In the genomic region with DNA sequence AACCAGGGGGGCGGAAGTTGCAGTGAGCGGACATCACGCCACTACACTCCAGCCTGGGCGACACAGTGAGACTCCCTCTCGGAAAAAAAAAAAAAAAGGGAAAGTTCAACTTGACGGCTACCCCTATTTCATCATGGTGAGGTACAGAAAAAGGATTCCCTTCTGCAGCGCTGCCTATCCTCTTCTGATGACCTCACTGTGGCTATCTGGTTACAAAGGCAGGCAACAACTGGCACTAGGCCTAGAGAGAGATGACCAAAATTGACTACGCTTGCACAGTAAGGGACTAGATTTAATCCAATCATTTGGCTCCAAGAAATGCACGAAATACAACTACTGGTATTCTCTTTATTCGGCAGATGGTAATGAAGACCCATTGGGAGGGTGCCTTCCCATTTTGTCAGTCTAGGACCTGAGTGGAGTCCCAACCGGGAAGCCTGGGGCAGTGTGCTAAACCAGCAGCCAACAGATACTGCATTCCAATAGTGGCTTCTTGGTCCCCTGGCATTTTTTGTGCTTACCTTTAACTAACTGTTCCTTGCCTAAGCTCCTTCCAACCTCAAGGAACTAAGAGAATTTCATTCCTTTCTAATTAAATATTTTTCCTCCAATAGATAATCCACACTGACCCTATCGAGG, we compare ENCODE assay signal across 8 cellular contexts. TPM values are rescaled to one million over a fixed set of nuclear protein-coding genes. Genes with fewer than 3 reads are reported as not detected.
DNase-seq lines count a peak whose midpoint lies in the region; ATAC-seq and FAIRE-seq lines count a peak whose summit lies in the region.

No MANE protein-coding gene starts in this region.

- peak; percentile 33 for DNase-seq in EL
- no peak for DNase-seq in NT2/D1 (ENCODE audit: low read depth, low spot score)
- DNase-seq in naive thymus-derived CD4-positive, alpha-beta T cell: no peak
- DNase-seq in small intestine: no peak
- no peak for DNase-seq in SW480 (ENCODE audit: low spot score)
- DNase-seq in T-helper 9 cell: no peak
- DNase-seq in GM19240 (ENCODE audit: insufficient read length, low spot score): no peak

- peaks cover 10 to 32% (median 16%) of the 10 kb centered on the region in 5 donors for H3K36me3 Mint-ChIP-seq in naive thymus-derived CD4-positive, alpha-beta T cell

- peak overlapping the region; percentile 88 for H3K27ac ChIP-seq in duodenal mucosa (ENCODE audit: low read depth, low read length)
- H3K27ac ChIP-seq in naive thymus-derived CD4-positive, alpha-beta T cell (ENCODE audit: low read depth, low read length): peak overlapping the region; percentile 93
- H3K27ac ChIP-seq in small intestine (ENCODE audit: low read depth in 1 of 2, low read length in 1 of 2): peak overlapping the region in 1 of 2 donors; percentile 98

- H3K36me3 ChIP-seq in NT2/D1 (ENCODE audit: insufficient read depth, insufficient read length, low read length) (peaks cover 25% of the 10 kb centered on the region), duodenal mucosa (ENCODE audit: control insufficient read depth in 1 of 2, insufficient read depth in 2 of 2, low read length in 2 of 2) (peaks cover 3 to 12% of the 10 kb centered on the region in 2 donors), small intestine (ENCODE audit: control insufficient read depth in 2 of 2, insufficient read depth in 2 of 2, low read length in 2 of 2) (no peaks in the 10 kb centered on the region)
- H3K36me3 ChIP-seq in naive thymus-derived CD4-positive, alpha-beta T cell (ENCODE audit: control insufficient read depth in 2 of 3, insufficient read depth in 3 of 3, low read length in 3 of 3): peaks cover 0 to 36% (median 5%) of the 10 kb centered on the region in 3 experiments

- WGBS in small intestine, 3 donors: 68 to 82% (median 80%) methylated on average over 12 of the region's 12 CpGs

- CTCF ChIA-PET in naive thymus-derived CD4-positive, alpha-beta T cell (lab: Charles Lee): interaction anchor here (0.9 to 1.4 kb wide), 4 partner anchors 9 to 124 kb away, joined by 3 to 4 read pairs (median 4); no protein-coding TSS in a partner anchor

- FAIRE-seq in small intestine (lab: Jason Lieb, UNC): no peak

- intact Hi-C loops in naive thymus-derived CD4-positive, alpha-beta T cell (cut with micrococcal nuclease): loop anchor here in 1 of 2 donors (5.0 kb wide), 1 partner anchor 35 kb away; a partner anchor contains a TSS

- H3K4me3 ChIP-seq in NT2/D1 (ENCODE audit: insufficient read length, low read depth) (no peak overlapping the region), duodenal mucosa (ENCODE audit: low read depth in 1 of 2, low read length in 2 of 2) (peak overlapping the region; percentile 83 to 85), small intestine (ENCODE audit: low read depth in 1 of 2, low read length in 2 of 2) (peak overlapping the region in 1 of 2 donors; percentile 91)
- peak overlapping the region; percentile 69 for H3K4me3 ChIP-seq in naive thymus-derived CD4-positive, alpha-beta T cell (ENCODE audit: low read length)

- H3K4me1 ChIP-seq in NT2/D1 (ENCODE audit: insufficient read depth, insufficient read length) (peaks cover 4% of the 10 kb centered on the region), duodenal mucosa (ENCODE audit: control insufficient read depth in 1 of 2, insufficient read depth in 2 of 2, low read length in 2 of 2) (peaks cover 16 to 20% of the 10 kb centered on the region in 2 donors), small intestine (ENCODE audit: control insufficient read depth in 2 of 2, insufficient read depth in 1 of 2, low read depth in 1 of 2, low read length in 1 of 2) (peaks cover 0 to 5% of the 10 kb centered on the region in 2 donors)
- H3K4me1 ChIP-seq in naive thymus-derived CD4-positive, alpha-beta T cell (ENCODE audit: control insufficient read depth in 2 of 2, insufficient read depth in 2 of 2, low read length in 2 of 2): peaks cover 49 to 85% of the 10 kb centered on the region in 2 donors

- H3K4me3 Mint-ChIP-seq in naive thymus-derived CD4-positive, alpha-beta T cell: peak overlapping the region; percentile 81 to 92 (median 86)

- H3K9ac ChIP-seq in NT2/D1 (ENCODE audit: insufficient read length, low read depth): peak overlapping the region; percentile 87
- peak overlapping the region; percentile 85 to 92 for H3K9ac ChIP-seq in duodenal mucosa (ENCODE audit: low read depth in 1 of 2, low read length in 2 of 2)

- peak overlapping the region; percentile 89 to 99 (median 95) for H3K27ac Mint-ChIP-seq in naive thymus-derived CD4-positive, alpha-beta T cell

- no peaks in the 10 kb centered on the region for H3K27me3 Mint-ChIP-seq in naive thymus-derived CD4-positive, alpha-beta T cell

- H3K9me3 ChIP-seq in NT2/D1 (ENCODE audit: insufficient read depth, low read length): no peaks in the 10 kb centered on the region
- H3K9me3 ChIP-seq in duodenal mucosa (ENCODE audit: control insufficient read depth in 1 of 2, low read length in 2 of 2): no peaks in the 10 kb centered on the region
- no peaks in the 10 kb centered on the region for H3K9me3 ChIP-seq in naive thymus-derived CD4-positive, alpha-beta T cell (ENCODE audit: control insufficient read depth in 2 of 3, low read length in 3 of 3)
- no peaks in the 10 kb centered on the region for H3K9me3 ChIP-seq in small intestine (ENCODE audit: control insufficient read depth, low read depth)

- H3K27me3 ChIP-seq in NT2/D1 (ENCODE audit: insufficient read depth, insufficient read length) (no peaks in the 10 kb centered on the region), duodenal mucosa (ENCODE audit: control insufficient read depth in 1 of 2, insufficient read depth in 2 of 2, low read length in 2 of 2) (no peaks in the 10 kb centered on the region), small intestine (ENCODE audit: control insufficient read depth in 2 of 2, insufficient read depth in 2 of 2, low read length in 2 of 2) (no peaks in the 10 kb centered on the region)
- no peaks in the 10 kb centered on the region for H3K27me3 ChIP-seq in naive thymus-derived CD4-positive, alpha-beta T cell (ENCODE audit: control insufficient read depth in 2 of 2, insufficient read depth in 2 of 2, low read length in 2 of 2)

- H3K4me1 Mint-ChIP-seq in naive thymus-derived CD4-positive, alpha-beta T cell: peaks cover 57 to 95% (median 81%) of the 10 kb centered on the region in 7 donors

- peaks cover 0 to 19% (median 0%) of the 10 kb centered on the region in 11 donors for H3K9me3 Mint-ChIP-seq in naive thymus-derived CD4-positive, alpha-beta T cell

- POLR2A ChIA-PET in naive thymus-derived CD4-positive, alpha-beta T cell (lab: Charles Lee): interaction anchor here (0.6 to 3.6 kb wide), 9 partner anchors 10 to 92 kb away, joined by 3 to 19 read pairs (median 4); no protein-coding TSS in a partner anchor

- ATAC-seq in naive thymus-derived CD4-positive, alpha-beta T cell: no peak

RNA-seq across cellular contexts. Expression of a gene that starts 36.6 kb away (rescaled TPM):
- total RNA-seq in naive thymus-derived CD4-positive, alpha-beta T cell: 100 to 1,000 TPM in 4 of 5 experiments, 10 to 100 TPM in 1; 51.7 to 429 (median 199) TPM
- polyA plus RNA-seq in naive thymus-derived CD4-positive, alpha-beta T cell: 10 to 100 TPM; 81.0 to 86.8 TPM
- 1 to 10 TPM; 1.8 to 9.6 (median 3.0) TPM for polyA plus RNA-seq in small intestine

Comparison
In these comparisons a context has a peak if more than half of its experiments do, and no peak if none do; other contexts are left out.
1. RNA of a gene that starts 36.6 kb away (polyA plus RNA-seq): 81.0 to 86.8 TPM in naive thymus-derived CD4-positive, alpha-beta T cell; 1.8 to 9.6 TPM in small intestine; every median in the first group is over 4 times any median in the second.